8 cellular contexts compared by ENCODE assay signal in the genomic region with DNA sequence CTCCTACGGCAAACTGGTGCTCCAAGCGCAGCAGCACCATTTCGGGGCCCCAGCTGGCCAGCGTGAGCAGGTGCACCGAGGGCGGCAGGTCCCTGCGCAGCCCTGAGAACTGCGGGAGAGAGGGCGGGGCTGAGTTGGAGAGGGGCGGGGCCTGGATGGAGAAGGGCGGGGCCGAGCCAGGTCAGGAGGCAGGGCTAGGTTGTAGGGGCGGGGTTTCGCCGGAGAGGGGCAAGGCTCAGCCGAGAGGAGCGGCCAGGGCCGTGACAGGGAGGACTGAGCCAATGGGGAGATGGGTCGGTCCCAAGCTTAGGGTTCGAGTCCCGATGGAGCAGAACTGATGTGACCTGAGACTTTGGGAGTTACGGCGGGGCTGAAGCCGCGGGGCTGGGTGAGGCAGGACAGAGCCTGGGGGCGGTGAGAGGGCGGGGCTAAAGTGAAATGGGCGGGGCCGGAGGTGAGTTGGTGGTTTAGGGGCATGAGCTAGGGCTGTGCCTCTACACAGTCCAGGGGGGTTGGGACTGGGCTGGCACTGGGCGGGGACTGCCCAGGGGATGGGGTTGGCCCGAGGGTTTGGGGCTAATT. TPM values are rescaled to one million over a fixed set of nuclear protein-coding genes. Genes with fewer than 3 reads are reported as not detected.
DNase-seq lines count a peak whose midpoint lies in the region; ATAC-seq and TF ChIP-seq lines count a peak whose summit lies in the region.

No MANE protein-coding gene starts in this region.

- H3K9ac ChIP-seq in mesendoderm (ENCODE audit: low read length), result no peak overlapping the region

- intact Hi-C loops in Caco-2 (cut with micrococcal nuclease; ENCODE audit: unreplicated experiment) (no loop called here), vagina (cut with DNase I) (no loop called here)
- intact Hi-C loops in dendritic cell treated with granulocyte-macrophage colony-stimulating factor and Interleukin-4, amounts not matched to agents 40 ng/mL and 50 ng/mL, for 4 days (cut with micrococcal nuclease), result no loop called here

- no peak overlapping the region for H3K4me2 ChIP-seq in mesendoderm (ENCODE audit: low read length)

- H3K79me1 ChIP-seq in mesendoderm (ENCODE audit: low read length), result no peaks in the 10 kb centered on the region

- CTCF ChIA-PET in Caco-2 (lab: Charles Lee), result no interaction called here

- no peak overlapping the region for H3K4ac ChIP-seq in mesendoderm (ENCODE audit: low read depth, low read length)

- no peaks in the 10 kb centered on the region for H3K36me3 Mint-ChIP-seq in Caco-2 (ENCODE audit: insufficient read depth, unreplicated experiment)
- H3K36me3 Mint-ChIP-seq in dendritic cell treated with granulocyte-macrophage colony-stimulating factor and Interleukin-4, amounts not matched to agents 40 ng/mL and 50 ng/mL, for 4 days (ENCODE audit: low read depth), result peaks cover 100% of the 10 kb centered on the region

- DNase-seq in Caco-2 (no peak), NCI-H1105 (lab: John Stamatoyannopoulos, UW) (peak; percentile 85), mesendoderm (peak; percentile 41), vagina (ENCODE audit: extremely low spot score in 2 of 2) (no peak), OCI-M1 (lab: John Stamatoyannopoulos, UW) (no peak), NOMO-1 (lab: John Stamatoyannopoulos, UW; ENCODE audit: unreplicated experiment in 2 of 2) (no peak)

- H2AK5ac ChIP-seq in mesendoderm (ENCODE audit: low read length), result no peak overlapping the region

- BruUV-seq in Caco-2 (replicated peaks; lab: Mats Ljungman, UMichigan), result no TSS peak

- TF ChIP-seq CTCF in Caco-2 (IDR thresholded peaks at IDR 0.05; ENCODE audit: insufficient read depth in 1 of 2, low read depth in 1 of 2, low read length in 1 of 2, severe bottlenecking in 1 of 2, unreplicated experiment in 1 of 2) (no peak), vagina (IDR thresholded peaks at IDR 0.05) (no peak)

- POLR2A ChIA-PET in Caco-2 (lab: Charles Lee), result no interaction called here

- H3K4me3 ChIP-seq in Caco-2 (ENCODE audit: low read depth, low read length) (no peak overlapping the region), mesendoderm (ENCODE audit: low read length) (no peak overlapping the region), vagina (peak overlapping the region; percentile 29 to 36)

- no peak overlapping the region for H2BK5ac ChIP-seq in mesendoderm (ENCODE audit: low read length)

- H3K4me3 Mint-ChIP-seq in Caco-2 (ENCODE audit: unreplicated experiment), result no peak overlapping the region
- no peak overlapping the region for H3K4me3 Mint-ChIP-seq in dendritic cell treated with granulocyte-macrophage colony-stimulating factor and Interleukin-4, amounts not matched to agents 40 ng/mL and 50 ng/mL, for 4 days

- no peak overlapping the region for H3K27ac ChIP-seq in mesendoderm (ENCODE audit: low read depth, low read length)
- H3K27ac ChIP-seq in vagina, result no peak overlapping the region

- peak overlapping the region; percentile 17 for H3K27ac Mint-ChIP-seq in Caco-2 (ENCODE audit: unreplicated experiment)
- H3K27ac Mint-ChIP-seq in dendritic cell treated with granulocyte-macrophage colony-stimulating factor and Interleukin-4, amounts not matched to agents 40 ng/mL and 50 ng/mL, for 4 days, result peak overlapping the region; percentile 62

- H2BK120ac ChIP-seq in mesendoderm (ENCODE audit: low read depth, low read length), result no peak overlapping the region

- no peak overlapping the region for H3K56ac ChIP-seq in mesendoderm (ENCODE audit: low read length)

- H3K9me3 ChIP-seq in Caco-2 (no peaks in the 10 kb centered on the region), vagina (no peaks in the 10 kb centered on the region)

- ATAC-seq in HG03460 (IDR thresholded peaks at IDR 0.05; ENCODE audit: unreplicated experiment), result no peak

- no CpG with 5 or more reads among the region's 31 CpGs for WGBS in mesendoderm (ENCODE audit: extremely low coverage, insufficient coverage, low lambda C conversion rate)

- no peaks in the 10 kb centered on the region for H3K27me3 Mint-ChIP-seq in Caco-2 (ENCODE audit: insufficient read depth, unreplicated experiment)
- H3K27me3 Mint-ChIP-seq in dendritic cell treated with granulocyte-macrophage colony-stimulating factor and Interleukin-4, amounts not matched to agents 40 ng/mL and 50 ng/mL, for 4 days, result no peaks in the 10 kb centered on the region

- no peak for TF ChIP-seq POLR2A in vagina (IDR thresholded peaks at IDR 0.05)

- H3K36me3 ChIP-seq in Caco-2 (ENCODE audit: control insufficient read depth, insufficient read depth, low read length) (no peaks in the 10 kb centered on the region), mesendoderm (ENCODE audit: control insufficient read depth, insufficient read depth, low read length) (no peaks in the 10 kb centered on the region), vagina (no peaks in the 10 kb centered on the region)

- no peak overlapping the region for H3K23ac ChIP-seq in mesendoderm (ENCODE audit: low read length)

- no peak overlapping the region for H4K8ac ChIP-seq in mesendoderm (ENCODE audit: low read depth, low read length)

- no peaks in the 10 kb centered on the region for H3K4me1 Mint-ChIP-seq in Caco-2 (ENCODE audit: low read depth, unreplicated experiment)
- H3K4me1 Mint-ChIP-seq in dendritic cell treated with granulocyte-macrophage colony-stimulating factor and Interleukin-4, amounts not matched to agents 40 ng/mL and 50 ng/mL, for 4 days (ENCODE audit: low read depth), result peaks cover 32% of the 10 kb centered on the region

- no peaks in the 10 kb centered on the region for H3K27me3 ChIP-seq in Caco-2 (replicated peaks; ENCODE audit: control insufficient read depth, insufficient read depth, low read length)
- H3K27me3 ChIP-seq in mesendoderm (ENCODE audit: insufficient read depth, low read length, poor library complexity), result no peaks in the 10 kb centered on the region
- H3K27me3 ChIP-seq in vagina, result no peaks in the 10 kb centered on the region

- H4K5ac ChIP-seq in mesendoderm (ENCODE audit: low read length), result no peak overlapping the region

- no peak overlapping the region for H2BK15ac ChIP-seq in mesendoderm (replicated peaks; ENCODE audit: low read depth)

- H3K9me3 Mint-ChIP-seq in Caco-2 (ENCODE audit: unreplicated experiment), result peaks cover 6% of the 10 kb centered on the region
- no peaks in the 10 kb centered on the region for H3K9me3 Mint-ChIP-seq in dendritic cell treated with granulocyte-macrophage colony-stimulating factor and Interleukin-4, amounts not matched to agents 40 ng/mL and 50 ng/mL, for 4 days

- no peaks in the 10 kb centered on the region for H3K79me2 ChIP-seq in mesendoderm (ENCODE audit: control insufficient read depth, insufficient read depth, low read length)

- no peak overlapping the region for H3K18ac ChIP-seq in mesendoderm (ENCODE audit: low read length)

- no peaks in the 10 kb centered on the region for H3K4me1 ChIP-seq in Caco-2
- no peaks in the 10 kb centered on the region for H3K4me1 ChIP-seq in mesendoderm (ENCODE audit: control insufficient read depth, low read depth, low read length)
- H3K4me1 ChIP-seq in vagina, result peaks cover 19% of the 10 kb centered on the region

RNA-seq across cellular contexts. Expression of gene MAN2B1, which starts 19.0 kb away (rescaled TPM):
- total RNA-seq in Caco-2 (2022) (70.5 and 88.9 TPM in 2 replicates), vagina (49.1 TPM)
- 30.9 TPM for polyA plus RNA-seq in mesendoderm (2013, experiment 1 of 2)
- polyA plus RNA-seq in mesendoderm (2013, experiment 2 of 2), result 29.6 TPM

RNA-seq across cellular contexts. Expression of gene WDR83, which starts 19.0 kb away (rescaled TPM):
- total RNA-seq in Caco-2 (2022) (17.5 and 20.4 TPM in 2 replicates), vagina (8.3 TPM)
- polyA plus RNA-seq in mesendoderm (2013, experiment 1 of 2), result 6.8 TPM
- polyA plus RNA-seq in mesendoderm (2013, experiment 2 of 2), result 6.5 TPM

RNA-seq across cellular contexts. Expression of gene DHPS, which starts 34.1 kb away (rescaled TPM):
- 76.3 and 76.4 TPM in 2 replicates for total RNA-seq in Caco-2 (2022)
- 55.1 TPM for polyA plus RNA-seq in mesendoderm (2013, experiment 1 of 2)
- polyA plus RNA-seq in mesendoderm (2013, experiment 2 of 2), result 50.3 TPM
- 119 TPM for total RNA-seq in vagina

RNA-seq across cellular contexts. Expression of gene ZNF791, which starts 36.9 kb away (rescaled TPM):
- 15.2 and 18.9 TPM in 2 replicates for total RNA-seq in Caco-2 (2022)
- 16.9 TPM for polyA plus RNA-seq in mesendoderm (2013, experiment 1 of 2)
- polyA plus RNA-seq in mesendoderm (2013, experiment 2 of 2), result 16.3 TPM
- 17.9 TPM for total RNA-seq in vagina

RNA-seq across cellular contexts. Expression of gene ZNF490, which starts 37.0 kb away (rescaled TPM):
- total RNA-seq in Caco-2 (2022) (6.1 and 6.3 TPM in 2 replicates), vagina (4.9 TPM)
- polyA plus RNA-seq in mesendoderm (2013, experiment 1 of 2), result 2.3 TPM
- 2.3 TPM for polyA plus RNA-seq in mesendoderm (2013, experiment 2 of 2)

Comparison
In these comparisons a context has a peak if more than half of its experiments do, and no peak if none do; other contexts are left out.
1. DNase-seq: peak in NCI-H1105 (single experiment) and mesendoderm (single experiment); none in Caco-2 (0 of 2), vagina (0 of 2), OCI-M1 (single experiment) and NOMO-1 (0 of 2).
2. H3K4me3 ChIP-seq: peak in vagina (2 of 2); none in Caco-2 (single experiment) and mesendoderm (single experiment).